Comparison of ENCODE assay signal across 18 cellular contexts in genomic region chr6:28725274-28725809, GRCh38.
"Had no signal": no experiment of that assay in that cellular context is flagged by ENCODE, and none has a peak within 500 bp of the region (broad histone marks: within the 10 kb centered on the region; RNA-seq: fewer than 3 reads in every experiment).

No MANE protein-coding gene starts in this region.

- H3K4me1 ChIP-seq: colonic mucosa, prostate gland had no signal

- H3K27me3 ChIP-seq: colonic mucosa, ovary had no signal

- H3K4me3 ChIP-seq: colonic mucosa, dorsolateral prefrontal cortex, esophagus muscularis mucosa, left ventricle myocardium inferior, ovary, prostate gland, tibial artery had no signal

- ATAC-seq: activated T-cell treated with anti-CD3 and anti-CD28 coated beads, Interleukin-2, amount 50 U/mL, for 4 hours; effector memory CD8-positive, alpha-beta T cell had no signal

- H3K27ac ChIP-seq: colonic mucosa, dorsolateral prefrontal cortex, esophagus muscularis mucosa, left ventricle myocardium inferior, neutrophil, ovary, prostate gland, tibial artery had no signal

- DNase-seq: activated CD4-positive, alpha-beta T cell treated with anti-CD3 and anti-CD28 coated beads, Interleukin-2, amount 50 U/mL, for 48 hours; activated CD8-positive, alpha-beta memory T cell treated with anti-CD3 and anti-CD28 coated beads, Interleukin-2, amount 50 U/mL, for 48 hours; activated naive CD4-positive, alpha-beta T cell treated with Interleukin-2 at 50 U/mL for 16 hours; activated naive CD8-positive, alpha-beta T cell treated with anti-CD3 and anti-CD28 coated beads for 36 hours; activated T-cell treated with anti-CD3 and anti-CD28 coated beads, Interleukin-2, amount 50 U/mL, for 4 hours; colonic mucosa; dorsolateral prefrontal cortex; effector memory CD8-positive, alpha-beta T cell; hippocampal formation; left ventricle myocardium inferior; midbrain; ovary; stimulated activated CD4-positive, alpha-beta T cell treated with anti-CD3 and anti-CD28 coated beads, Interleukin-4, amount 100 ng/mL, for 4 hours; substantia nigra; tibial artery had no signal

- H3K36me3 ChIP-seq: colonic mucosa, esophagus muscularis mucosa, left ventricle myocardium inferior, neutrophil, ovary, prostate gland, tibial artery had no signal

- H3K9me3 ChIP-seq: colonic mucosa, neutrophil, ovary, prostate gland, tibial artery had no signal
